In the genomic region with DNA sequence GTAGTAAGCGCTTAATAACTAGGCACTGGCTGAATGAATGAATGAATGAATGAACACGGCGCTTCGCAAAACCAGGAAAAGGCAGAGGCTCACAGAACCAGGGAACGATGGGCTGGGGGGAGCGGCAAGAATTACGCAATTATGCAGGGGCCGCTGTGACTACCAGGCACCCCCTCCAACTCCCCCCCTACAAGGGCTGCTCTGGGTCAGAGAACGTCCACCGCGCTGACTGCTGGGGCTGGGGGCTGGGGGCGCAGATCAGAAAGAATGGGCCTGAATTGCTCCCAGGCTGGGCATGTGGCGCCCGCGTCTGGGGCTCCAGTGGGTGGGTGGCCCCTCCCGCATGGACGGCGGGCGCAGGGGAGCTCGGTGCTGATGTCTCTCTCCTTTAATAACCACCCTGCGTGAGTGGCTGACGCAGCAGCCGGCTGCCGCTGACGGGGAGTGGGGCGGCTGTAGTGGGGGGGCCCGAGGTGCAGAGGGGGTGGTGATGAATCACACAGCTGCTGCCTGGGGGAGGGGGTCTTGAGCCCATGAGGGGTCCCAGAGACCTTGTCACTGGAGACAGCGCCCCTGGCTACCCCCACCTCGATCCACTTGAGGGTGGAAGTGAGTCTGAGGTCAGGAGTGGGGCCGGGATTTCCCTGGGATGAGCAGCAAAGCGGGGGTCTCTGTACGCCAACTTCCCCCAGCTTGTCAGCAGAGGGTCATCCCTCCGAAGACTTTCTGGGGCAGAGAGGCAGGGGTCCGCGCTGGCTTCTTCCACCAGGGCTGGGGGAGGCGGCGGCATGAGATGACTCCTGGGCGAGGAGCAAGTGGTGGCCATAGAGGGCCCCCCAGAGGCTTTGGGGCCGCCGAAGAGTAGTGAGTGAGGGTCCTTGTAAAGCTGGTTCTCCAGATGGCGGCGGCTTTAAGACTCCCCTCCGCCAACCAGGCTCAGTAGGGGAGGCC, we compare ENCODE assay signal across 8 cellular contexts. TPM values are rescaled to one million over a fixed set of nuclear protein-coding genes. Genes with fewer than 3 reads are reported as not detected.
A peak's percentile ranks its signal among the peaks of the same experiment; 100 is the strongest.
DNase-seq lines count a peak whose midpoint lies in the region; ATAC-seq, FAIRE-seq and TF ChIP-seq lines count a peak whose summit lies in the region.

No MANE protein-coding gene starts in this region.

- H3K4me1 ChIP-seq in kidney (ENCODE audit: control insufficient read depth in 1 of 2, insufficient read depth in 1 of 2, low read depth in 1 of 2, low read length in 2 of 2), result peaks cover 29 to 62% of the 10 kb centered on the region in 2 donors
- H3K4me1 ChIP-seq in thyroid gland, result peaks cover 65 to 81% of the 10 kb centered on the region in 2 donors

- WGBS in thyroid gland, 2 donors, result 42 to 46% methylated on average over 29 to 31 of the region's 43 CpGs

- H3K27me3 ChIP-seq in thyroid gland, result no peaks in the 10 kb centered on the region

- no peak for ATAC-seq in activated CD4-positive, alpha-beta T cell treated with anti-CD3 and anti-CD28 coated beads for 36 hours
- no peak for ATAC-seq in activated naive CD8-positive, alpha-beta T cell treated with anti-CD3 and anti-CD28 coated beads, Interleukin-2, amount 10 ng/mL, durations not matched to agents 7 days and 5 days (ENCODE audit: low read depth)
- ATAC-seq in GM19395 (IDR thresholded peaks at IDR 0.05; ENCODE audit: unreplicated experiment) (no peak), HG03159 (IDR thresholded peaks at IDR 0.05; ENCODE audit: unreplicated experiment) (no peak)

- intact Hi-C loops in activated CD4-positive, alpha-beta T cell treated with anti-CD3 and anti-CD28 coated beads for 36 hours (cut with DNase I, micrococcal nuclease), result loop anchor here in 1 of 2 experiments (1.0 to 10.0 kb wide), 5 partner anchors 23 to 827 kb away; partner anchors contain the start of genes GPX4, IZUMO4, KLF16 and MOB3A
- intact Hi-C loops in kidney (cut with DNase I), result no loop called here
- intact Hi-C loops in thyroid gland (cut with DNase I), result loop anchor here (2.0 kb wide), 1 partner anchor 23 kb away; no protein-coding TSS in a partner anchor

- FAIRE-seq in kidney (lab: Jason Lieb, UNC), result no peak

- DNase-seq in activated CD4-positive, alpha-beta T cell treated with anti-CD3 and anti-CD28 coated beads for 36 hours, result peak; percentile 54
- DNase-seq in activated CD4-positive, alpha-beta T cell treated with anti-CD3 and anti-CD28 coated beads for 48 hours, result no peak
- DNase-seq in activated naive CD8-positive, alpha-beta T cell treated with anti-CD3 and anti-CD28 coated beads, Interleukin-2, amount 10 ng/mL, durations not matched to agents 7 days and 5 days, result peak; percentile 43
- DNase-seq in kidney (peak; percentile 89), thyroid gland (no peak), globus pallidus (ENCODE audit: low spot score) (no peak)

- H3K27ac ChIP-seq in kidney (ENCODE audit: low read depth in 2 of 2, low read length in 2 of 2) (no peak overlapping the region), thyroid gland (peak overlapping the region in 2 of 3 donors; percentile 44 to 95)

- peak overlapping the region; percentile 55 for H3K27ac Mint-ChIP-seq in activated CD4-positive, alpha-beta T cell treated with anti-CD3 and anti-CD28 coated beads for 36 hours
- peak overlapping the region; percentile 56 for H3K27ac Mint-ChIP-seq in activated naive CD8-positive, alpha-beta T cell treated with anti-CD3 and anti-CD28 coated beads, Interleukin-2, amount 10 ng/mL, durations not matched to agents 7 days and 5 days

- H3K4me1 Mint-ChIP-seq in activated CD4-positive, alpha-beta T cell treated with anti-CD3 and anti-CD28 coated beads for 36 hours, result peaks cover 60% of the 10 kb centered on the region
- H3K4me1 Mint-ChIP-seq in activated naive CD8-positive, alpha-beta T cell treated with anti-CD3 and anti-CD28 coated beads, Interleukin-2, amount 10 ng/mL, durations not matched to agents 7 days and 5 days, result peaks cover 44% of the 10 kb centered on the region

- no peaks in the 10 kb centered on the region for H3K27me3 Mint-ChIP-seq in activated CD4-positive, alpha-beta T cell treated with anti-CD3 and anti-CD28 coated beads for 36 hours
- H3K27me3 Mint-ChIP-seq in activated naive CD8-positive, alpha-beta T cell treated with anti-CD3 and anti-CD28 coated beads, Interleukin-2, amount 10 ng/mL, durations not matched to agents 7 days and 5 days, result no peaks in the 10 kb centered on the region

- POLR2A ChIA-PET in activated CD4-positive, alpha-beta T cell treated with anti-CD3 and anti-CD28 coated beads for 36 hours (lab: Charles Lee), result no interaction called here
- POLR2A ChIA-PET in activated naive CD8-positive, alpha-beta T cell treated with anti-CD3 and anti-CD28 coated beads, Interleukin-2, amount 10 ng/mL, durations not matched to agents 7 days and 5 days (lab: Charles Lee), result interaction anchor here (2.2 to 6.8 kb wide), 4 partner anchors 8 to 24 kb away, joined by 8 to 385 read pairs (median 31); partner anchors contain the start of genes ATP5F1D and FAM174C

- H3K9ac ChIP-seq in kidney (ENCODE audit: low read length in 2 of 2), result peak overlapping the region in 1 of 2 donors; percentile 58

- peaks cover 32% of the 10 kb centered on the region for H3K36me3 Mint-ChIP-seq in activated CD4-positive, alpha-beta T cell treated with anti-CD3 and anti-CD28 coated beads for 36 hours (ENCODE audit: low read depth)
- H3K36me3 Mint-ChIP-seq in activated naive CD8-positive, alpha-beta T cell treated with anti-CD3 and anti-CD28 coated beads, Interleukin-2, amount 10 ng/mL, durations not matched to agents 7 days and 5 days, result peaks cover 27% of the 10 kb centered on the region

- TF ChIP-seq CTCF in kidney (IDR thresholded peaks at IDR 0.05; ENCODE audit: borderline replicate concordance, extremely low read depth, insufficient read depth) (no peak), thyroid gland (IDR thresholded peaks at IDR 0.05) (no peak)

- H3K4me3 Mint-ChIP-seq in activated CD4-positive, alpha-beta T cell treated with anti-CD3 and anti-CD28 coated beads for 36 hours, result peak overlapping the region; percentile 67
- H3K4me3 Mint-ChIP-seq in activated naive CD8-positive, alpha-beta T cell treated with anti-CD3 and anti-CD28 coated beads, Interleukin-2, amount 10 ng/mL, durations not matched to agents 7 days and 5 days, result peak overlapping the region; percentile 45

- peak overlapping the region; percentile 38 to 51 for H3K4me3 ChIP-seq in kidney (ENCODE audit: low read length in 2 of 2)
- H3K4me3 ChIP-seq in thyroid gland (replicated peaks in 1 of 3), result no peak overlapping the region

- H3K36me3 ChIP-seq in kidney (ENCODE audit: control insufficient read depth in 1 of 2, insufficient read depth in 2 of 2, low read length in 2 of 2), result peaks cover 13 to 19% of the 10 kb centered on the region in 2 donors
- H3K36me3 ChIP-seq in thyroid gland, result peaks cover 19 to 28% of the 10 kb centered on the region in 2 donors

- H3K9me3 Mint-ChIP-seq in activated CD4-positive, alpha-beta T cell treated with anti-CD3 and anti-CD28 coated beads for 36 hours (ENCODE audit: low read depth), result no peaks in the 10 kb centered on the region
- H3K9me3 Mint-ChIP-seq in activated naive CD8-positive, alpha-beta T cell treated with anti-CD3 and anti-CD28 coated beads, Interleukin-2, amount 10 ng/mL, durations not matched to agents 7 days and 5 days, result no peaks in the 10 kb centered on the region

- H3K9me3 ChIP-seq in kidney (ENCODE audit: control insufficient read depth in 1 of 2, low read length in 2 of 2) (no peaks in the 10 kb centered on the region), thyroid gland (no peaks in the 10 kb centered on the region)

- CTCF ChIA-PET in activated CD4-positive, alpha-beta T cell treated with anti-CD3 and anti-CD28 coated beads for 36 hours (lab: Charles Lee), result interaction anchor here (0.7 to 7.2 kb wide), 5 partner anchors 14 to 168 kb away, joined by 3 to 163 read pairs (median 9); partner anchors contain the start of gene ATP5F1D

- TF ChIP-seq POLR2A in thyroid gland (IDR thresholded peaks at IDR 0.05), result no peak

RNA-seq across cellular contexts. Expression of gene CIRBP, which starts 1.4 kb away (rescaled TPM):
- 100 to 1,000 TPM; 123 to 188 TPM for total RNA-seq in activated CD4-positive, alpha-beta T cell treated with anti-CD3 and anti-CD28 coated beads for 36 hours
- total RNA-seq in activated naive CD8-positive, alpha-beta T cell treated with anti-CD3 and anti-CD28 coated beads, Interleukin-2, amount 10 ng/mL, durations not matched to agents 7 days and 5 days, result 100 to 1,000 TPM; 327 to 342 TPM
- total RNA-seq in kidney (533 TPM), thyroid gland (1,000 to 10,000 TPM in 2 of 4 donors, 100 to 1,000 TPM in 2; 679 to 1,194 (median 893) TPM)
- polyA plus RNA-seq in kidney (ENCODE audit: insufficient read depth, low read depth, low replicate concordance), result 408 TPM

RNA-seq across cellular contexts. Expression of gene FAM174C, which starts 7.6 kb away (rescaled TPM):
- total RNA-seq in activated CD4-positive, alpha-beta T cell treated with anti-CD3 and anti-CD28 coated beads for 36 hours, result 10 to 100 TPM; 75.3 to 88.3 TPM
- 10 to 100 TPM; 44.5 to 48.3 TPM for total RNA-seq in activated naive CD8-positive, alpha-beta T cell treated with anti-CD3 and anti-CD28 coated beads, Interleukin-2, amount 10 ng/mL, durations not matched to agents 7 days and 5 days
- total RNA-seq in kidney, result 35.3 TPM
- polyA plus RNA-seq in kidney (ENCODE audit: insufficient read depth, low read depth, low replicate concordance), result 94.7 TPM
- 100 to 1,000 TPM in 1 of 4 donors, 10 to 100 TPM in 3; 50.8 to 114 (median 64.6) TPM for total RNA-seq in thyroid gland

RNA-seq across cellular contexts. Expression of gene EFNA2, which starts 18.0 kb away (rescaled TPM):
- not detected for total RNA-seq in activated CD4-positive, alpha-beta T cell treated with anti-CD3 and anti-CD28 coated beads for 36 hours
- total RNA-seq in activated naive CD8-positive, alpha-beta T cell treated with anti-CD3 and anti-CD28 coated beads, Interleukin-2, amount 10 ng/mL, durations not matched to agents 7 days and 5 days, result not detected
- total RNA-seq in kidney (not detected), thyroid gland (not detected)
- polyA plus RNA-seq in kidney (ENCODE audit: insufficient read depth, low read depth, low replicate concordance), result not detected

RNA-seq across cellular contexts. Expression of gene MIDN, which starts 19.3 kb away (rescaled TPM):
- 10 to 100 TPM; 46.5 to 47.9 TPM for total RNA-seq in activated CD4-positive, alpha-beta T cell treated with anti-CD3 and anti-CD28 coated beads for 36 hours
- total RNA-seq in activated naive CD8-positive, alpha-beta T cell treated with anti-CD3 and anti-CD28 coated beads, Interleukin-2, amount 10 ng/mL, durations not matched to agents 7 days and 5 days, result 10 to 100 TPM; 75.2 to 80.7 TPM
- total RNA-seq in kidney (205 TPM), thyroid gland (10 to 100 TPM; 16.2 to 89.2 (median 17.9) TPM)
- polyA plus RNA-seq in kidney (ENCODE audit: insufficient read depth, low read depth, low replicate concordance), result 21.3 TPM

RNA-seq across cellular contexts. Expression of gene ATP5F1D, which starts 26.2 kb away (rescaled TPM):
- 100 to 1,000 TPM; 161 to 180 TPM for total RNA-seq in activated CD4-positive, alpha-beta T cell treated with anti-CD3 and anti-CD28 coated beads for 36 hours
- total RNA-seq in activated naive CD8-positive, alpha-beta T cell treated with anti-CD3 and anti-CD28 coated beads, Interleukin-2, amount 10 ng/mL, durations not matched to agents 7 days and 5 days, result 100 to 1,000 TPM; 157 to 161 TPM
- total RNA-seq in kidney (183 TPM), thyroid gland (100 to 1,000 TPM in 1 of 4 donors, 10 to 100 TPM in 3; 39.2 to 182 (median 83.0) TPM)
- 641 TPM for polyA plus RNA-seq in kidney (ENCODE audit: insufficient read depth, low read depth, low replicate concordance)

Comparison
In these comparisons a context has a peak if more than half of its experiments do, and no peak if none do; other contexts are left out.
1. DNase-seq: peak in activated CD4-positive, alpha-beta T cell treated with anti-CD3 and anti-CD28 coated beads for 36 hours (single experiment), activated naive CD8-positive, alpha-beta T cell treated with anti-CD3 and anti-CD28 coated beads, Interleukin-2, amount 10 ng/mL, durations not matched to agents 7 days and 5 days (single experiment) and kidney (single experiment); none in activated CD4-positive, alpha-beta T cell treated with anti-CD3 and anti-CD28 coated beads for 48 hours (single experiment), thyroid gland (0 of 2) and globus pallidus (single experiment).
2. H3K27ac ChIP-seq: peak in thyroid gland (2 of 3); none in kidney (0 of 2).
3. H3K4me3 ChIP-seq: peak in kidney (2 of 2); none in thyroid gland (0 of 3).